ENCODE assay signal across 19 cellular contexts in the genomic region with DNA sequence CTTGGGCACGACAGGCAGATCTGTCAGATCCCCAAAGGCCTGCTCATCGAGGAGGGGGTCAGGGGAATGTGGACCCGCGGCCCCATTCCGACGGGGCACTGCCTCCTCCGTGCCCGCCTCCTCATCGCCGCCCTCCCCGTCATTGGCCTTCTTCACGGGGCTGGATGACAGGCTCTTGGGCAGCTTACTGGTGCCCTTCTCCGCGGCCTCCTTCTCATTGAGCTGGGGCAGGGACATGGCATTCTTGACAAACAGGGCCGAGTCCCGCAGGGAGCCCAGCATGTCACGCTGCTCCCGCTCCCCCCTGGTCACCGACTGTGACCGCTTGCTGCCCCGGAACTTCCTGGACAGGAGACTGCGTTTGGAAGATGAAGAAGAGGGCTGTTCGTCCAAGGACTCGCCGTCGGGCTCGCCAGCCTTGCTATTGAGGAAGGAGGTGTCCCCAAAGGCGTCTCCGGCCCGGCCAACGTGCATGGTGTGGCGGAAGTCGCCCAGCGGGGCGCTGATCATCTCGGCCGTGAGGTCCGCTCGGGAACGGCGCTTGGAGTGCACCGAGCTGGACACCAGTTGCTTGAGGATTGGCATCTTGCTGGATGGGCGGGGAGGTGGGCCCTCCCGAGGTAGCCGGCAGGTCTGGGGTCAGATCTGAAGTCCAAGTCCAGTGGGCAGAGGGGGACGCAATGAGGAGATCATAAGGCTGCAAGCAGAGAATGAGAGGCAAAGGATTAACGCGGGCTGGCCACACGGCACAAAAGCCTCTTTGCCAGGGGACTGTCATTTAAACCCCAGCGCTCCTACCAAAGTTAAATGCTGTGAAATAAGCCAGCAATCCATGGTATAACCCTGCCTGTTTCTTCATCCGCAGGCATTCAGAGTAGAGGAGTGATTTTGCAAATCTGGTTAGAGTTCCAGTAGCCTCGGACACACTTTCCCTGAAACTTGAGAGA. TPM values are rescaled to one million over a fixed set of nuclear protein-coding genes. Genes with fewer than 3 reads are reported as not detected.
A peak's percentile ranks its signal among the peaks of the same experiment; 100 is the strongest.
DNase-seq lines count a peak whose midpoint lies in the region; ATAC-seq and TF ChIP-seq lines count a peak whose summit lies in the region.
"Had no signal": no experiment of that assay in that cellular context is flagged by ENCODE, and none has a peak within 500 bp of the region (broad histone marks: within the 10 kb centered on the region; RNA-seq: fewer than 3 reads in every experiment).

No MANE protein-coding gene starts in this region.

- H3K4me1 ChIP-seq in HCT116 (ENCODE audit: control insufficient read depth in 1 of 2, insufficient read depth in 2 of 2, low read length in 2 of 2) (peaks cover 41 to 47% of the 10 kb centered on the region in 2 experiments), stomach (peaks cover 67 to 93% (median 82%) of the 10 kb centered on the region in 4 donors)

- peaks cover 18% of the 10 kb centered on the region for H3K27me3 Mint-ChIP-seq in glutamatergic neuron (ENCODE audit: unreplicated experiment)

- no peak overlapping the region for H3K4me3 Mint-ChIP-seq in glutamatergic neuron (ENCODE audit: unreplicated experiment)
- H3K4me3 Mint-ChIP-seq: central memory CD8-positive, alpha-beta T cell had no signal

- H3K36me3 ChIP-seq in HCT116 (ENCODE audit: control insufficient read depth in 1 of 2, insufficient read depth in 2 of 2, low read length in 2 of 2) (peaks cover 8 to 28% of the 10 kb centered on the region in 2 experiments; a peak in 3 of 4 replicates), stomach (peaks cover 26 to 52% (median 42%) of the 10 kb centered on the region in 4 donors)

- H3K27me3 ChIP-seq in HCT116 (ENCODE audit: insufficient read depth, low read length) (no peaks in the 10 kb centered on the region), stomach (no peaks in the 10 kb centered on the region)
- H3K27me3 ChIP-seq: BE2C had no signal

- H3K79me2 ChIP-seq in HCT116 (ENCODE audit: insufficient read depth, low read length) = peaks cover 48% of the 10 kb centered on the region

- no peak for TF ChIP-seq POLR2A in HCT116 (IDR thresholded peaks at IDR 0.05; ENCODE audit: borderline replicate concordance, extremely low read depth, insufficient read depth, insufficient read length)
- TF ChIP-seq POLR2A in stomach (IDR thresholded peaks at IDR 0.05) = no peak

- no peak for DNase-seq in HCT116 (ENCODE audit: low read depth, low spot score)
- DNase-seq in glutamatergic neuron = no peak
- DNase-seq in stomach = no peak
- DNase-seq in stimulated activated CD4-positive, alpha-beta T cell treated with anti-CD3 and anti-CD28 coated beads, Interleukin-4, amount 100 ng/mL, for 24 hours = no peak
- no peak for DNase-seq in HuH-7 (ENCODE audit: low spot score)
- DNase-seq in AG08395 (ENCODE audit: low spot score) = no peak
- no peak for DNase-seq in NCI-H226
- DNase-seq: activated naive CD4-positive, alpha-beta T cell treated with anti-CD3 and anti-CD28 coated beads, Interleukin-2, amount 50 U/mL, for 16 hours; BE2C; DMS153; kidney; NCI-H187 treated with DMSO at 0.1 percent for 48 hours had no signal

- no peak for ATAC-seq in HCT116

- no peaks in the 10 kb centered on the region for H3K9me2 ChIP-seq in HCT116 (ENCODE audit: insufficient read depth)

- no peak for TF ChIP-seq EP300 in stomach (IDR thresholded peaks at IDR 0.05)

- 73 to 86% (median 83%) methylated on average over 43 to 52 of the region's 52 CpGs for WGBS in stomach, 5 donors

- no peak overlapping the region for H2AFZ ChIP-seq in HCT116 (ENCODE audit: low read depth, low read length, poor library complexity, severe bottlenecking)

- H3K4me3 ChIP-seq in HCT116 (replicated peaks in 1 of 2; ENCODE audit: low read depth in 1 of 2, low read length in 2 of 2) = no peak overlapping the region
- H3K4me3 ChIP-seq in stomach = peak overlapping the region in 1 of 4 donors; percentile 16

- intact Hi-C loops in HCT116 (cut with micrococcal nuclease) (no loop called here), stomach (cut with DNase I; ENCODE audit: low total_unique reads) (no loop called here)

- POLR2A ChIA-PET in HCT116 (lab: Charles Lee) = no interaction called here

- H3K27ac Mint-ChIP-seq in glutamatergic neuron (ENCODE audit: unreplicated experiment) = peak overlapping the region; percentile 11

- no peaks in the 10 kb centered on the region for H3K36me3 Mint-ChIP-seq in glutamatergic neuron (ENCODE audit: unreplicated experiment)

- RAD21 ChIA-PET in HCT116 (lab: Charles Lee; ENCODE audit: low non-redundant PET in 1 of 2, low total read pairs in 2 of 2, uncharacterized antibody in 2 of 2, unreplicated experiment in 2 of 2) = no interaction called here

- H3K4me2 ChIP-seq in HCT116 (ENCODE audit: low read length) = peak overlapping the region; percentile 40

- H3K9me3 ChIP-seq in HCT116 (ENCODE audit: control insufficient read depth in 1 of 2, insufficient read depth in 1 of 2, low read depth in 1 of 2, low read length in 2 of 2) (no peaks in the 10 kb centered on the region), stomach (no peaks in the 10 kb centered on the region)
- H3K9me3 ChIP-seq: BE2C had no signal

- no peak for TF ChIP-seq RAD21 in HCT116 (IDR thresholded peaks at IDR 0.05; ENCODE audit: low read depth)

- no peaks in the 10 kb centered on the region for H4K20me1 ChIP-seq in HCT116 (ENCODE audit: insufficient read depth)

- BruUV-seq in HCT116 (replicated peaks; lab: Mats Ljungman, UMichigan) = no TSS peak

- peaks cover 17% of the 10 kb centered on the region for H3K9me3 Mint-ChIP-seq in glutamatergic neuron (ENCODE audit: unreplicated experiment)
- H3K9me3 Mint-ChIP-seq: central memory CD8-positive, alpha-beta T cell had no signal

- H3K9ac ChIP-seq in HCT116 (ENCODE audit: low read length) = no peak overlapping the region

- H3K4me1 Mint-ChIP-seq in glutamatergic neuron (ENCODE audit: low read depth, unreplicated experiment) = peaks cover 54% of the 10 kb centered on the region

- no peak overlapping the region for H3K27ac ChIP-seq in HCT116 (ENCODE audit: low read depth, low read length)
- H3K27ac ChIP-seq in angular gyrus (ENCODE audit: low read depth, low read length) = peak overlapping the region; percentile 10
- peak overlapping the region in 4 of 5 donors; percentile 88 to 95 (median 90) for H3K27ac ChIP-seq in stomach

- no peak for TF ChIP-seq CTCF in HCT116 (IDR thresholded peaks at IDR 0.05 in 2 of 3, conservative IDR thresholded peaks at IDR 0.05 in 1 of 3; ENCODE audit: borderline replicate concordance in 1 of 3, insufficient read depth in 1 of 3, low read depth in 2 of 3, low read length in 2 of 3)
- TF ChIP-seq CTCF in glutamatergic neuron (IDR thresholded peaks at IDR 0.05; ENCODE audit: partially characterized antibody, unreplicated experiment) = no peak
- no peak for TF ChIP-seq CTCF in stomach (IDR thresholded peaks at IDR 0.05)

- CTCF ChIA-PET in HCT116 (lab: Charles Lee) = no interaction called here

TF ChIP-seq in HCT116, 20 proteins besides CTCF, POLR2A, EP300 and RAD21 (continues in another document):
- no peak for TF ChIP-seq SP1 (IDR thresholded peaks at IDR 0.05; ENCODE audit: low read depth)
- no peak for TF ChIP-seq EGR1 (IDR thresholded peaks at IDR 0.05; ENCODE audit: low read depth)
- TF ChIP-seq, protein P1, sequence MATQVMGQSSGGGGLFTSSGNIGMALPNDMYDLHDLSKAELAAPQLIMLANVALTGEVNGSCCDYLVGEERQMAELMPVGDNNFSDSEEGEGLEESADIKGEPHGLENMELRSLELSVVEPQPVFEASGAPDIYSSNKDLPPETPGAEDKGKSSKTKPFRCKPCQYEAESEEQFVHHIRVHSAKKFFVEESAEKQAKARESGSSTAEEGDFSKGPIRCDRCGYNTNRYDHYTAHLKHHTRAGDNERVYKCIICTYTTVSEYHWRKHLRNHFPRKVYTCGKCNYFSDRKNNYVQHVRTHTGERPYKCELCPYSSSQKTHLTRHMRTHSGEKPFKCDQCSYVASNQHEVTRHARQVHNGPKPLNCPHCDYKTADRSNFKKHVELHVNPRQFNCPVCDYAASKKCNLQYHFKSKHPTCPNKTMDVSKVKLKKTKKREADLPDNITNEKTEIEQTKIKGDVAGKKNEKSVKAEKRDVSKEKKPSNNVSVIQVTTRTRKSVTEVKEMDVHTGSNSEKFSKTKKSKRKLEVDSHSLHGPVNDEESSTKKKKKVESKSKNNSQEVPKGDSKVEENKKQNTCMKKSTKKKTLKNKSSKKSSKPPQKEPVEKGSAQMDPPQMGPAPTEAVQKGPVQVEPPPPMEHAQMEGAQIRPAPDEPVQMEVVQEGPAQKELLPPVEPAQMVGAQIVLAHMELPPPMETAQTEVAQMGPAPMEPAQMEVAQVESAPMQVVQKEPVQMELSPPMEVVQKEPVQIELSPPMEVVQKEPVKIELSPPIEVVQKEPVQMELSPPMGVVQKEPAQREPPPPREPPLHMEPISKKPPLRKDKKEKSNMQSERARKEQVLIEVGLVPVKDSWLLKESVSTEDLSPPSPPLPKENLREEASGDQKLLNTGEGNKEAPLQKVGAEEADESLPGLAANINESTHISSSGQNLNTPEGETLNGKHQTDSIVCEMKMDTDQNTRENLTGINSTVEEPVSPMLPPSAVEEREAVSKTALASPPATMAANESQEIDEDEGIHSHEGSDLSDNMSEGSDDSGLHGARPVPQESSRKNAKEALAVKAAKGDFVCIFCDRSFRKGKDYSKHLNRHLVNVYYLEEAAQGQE (IDR thresholded peaks at IDR 0.05; ENCODE audit: low read depth) = no peak
- no peak for TF ChIP-seq CBX3 (IDR thresholded peaks at IDR 0.05; ENCODE audit: low read depth)
- TF ChIP-seq SIN3A (IDR thresholded peaks at IDR 0.05; ENCODE audit: low read depth) = no peak
- TF ChIP-seq, protein P2, sequence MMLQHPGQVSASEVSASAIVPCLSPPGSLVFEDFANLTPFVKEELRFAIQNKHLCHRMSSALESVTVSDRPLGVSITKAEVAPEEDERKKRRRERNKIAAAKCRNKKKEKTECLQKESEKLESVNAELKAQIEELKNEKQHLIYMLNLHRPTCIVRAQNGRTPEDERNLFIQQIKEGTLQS (IDR thresholded peaks at IDR 0.05) = no peak
- TF ChIP-seq POLR2AphosphoS5 (IDR thresholded peaks at IDR 0.05; ENCODE audit: low read depth, low read length) = no peak
- no peak for TF ChIP-seq EZH2 (IDR thresholded peaks at IDR 0.05)
- no peak for TF ChIP-seq FOSL1 (IDR thresholded peaks at IDR 0.05; ENCODE audit: low read depth)
- no peak for TF ChIP-seq ELF1 (IDR thresholded peaks at IDR 0.05; ENCODE audit: borderline replicate concordance, low read depth)
- TF ChIP-seq YY1 (IDR thresholded peaks at IDR 0.05; ENCODE audit: extremely low read depth, insufficient replicate concordance, low read depth, low read length) = no peak
- no peak for TF ChIP-seq CEBPB (IDR thresholded peaks at IDR 0.05; ENCODE audit: low read depth)

RNA-seq across cellular contexts. Expression of a gene that starts 24.5 kb away (rescaled TPM):
- not detected for total RNA-seq in HCT116 (2021; ENCODE audit: unreplicated experiment)
- polyA plus RNA-seq in HCT116 (2012) = 0.16 and 0.61 TPM in 2 replicates
- total RNA-seq in glutamatergic neuron (ENCODE audit: unreplicated experiment) = 0.44 TPM
- not detected for total RNA-seq in stomach
- not detected for polyA plus RNA-seq in stomach
- total RNA-seq: HT-29; kidney; myocyte; renal cortical epithelial cell; T-helper 2 cell treated with Interferon-gamma antibody and Interleukin-4, amounts not matched to agents 100 ng/mL and 5 ng/mL, for 36 hours had no signal
- polyA plus RNA-seq: urinary bladder had no signal

RNA-seq across cellular contexts. Expression of a gene that starts 25.6 kb away (rescaled TPM):
- total RNA-seq in HCT116 (2021; ENCODE audit: unreplicated experiment) (54.9 TPM), glutamatergic neuron (ENCODE audit: unreplicated experiment) (124 TPM), stomach (10 to 100 TPM; 44.6 to 93.3 (median 68.9) TPM)
- polyA plus RNA-seq in HCT116 (2012) = 43.4 and 51.6 TPM in 2 replicates
- polyA plus RNA-seq in stomach = 10 to 100 TPM; 23.2 to 38.3 (median 25.7) TPM
